29 cellular contexts compared by ENCODE assay signal in the genomic region with DNA sequence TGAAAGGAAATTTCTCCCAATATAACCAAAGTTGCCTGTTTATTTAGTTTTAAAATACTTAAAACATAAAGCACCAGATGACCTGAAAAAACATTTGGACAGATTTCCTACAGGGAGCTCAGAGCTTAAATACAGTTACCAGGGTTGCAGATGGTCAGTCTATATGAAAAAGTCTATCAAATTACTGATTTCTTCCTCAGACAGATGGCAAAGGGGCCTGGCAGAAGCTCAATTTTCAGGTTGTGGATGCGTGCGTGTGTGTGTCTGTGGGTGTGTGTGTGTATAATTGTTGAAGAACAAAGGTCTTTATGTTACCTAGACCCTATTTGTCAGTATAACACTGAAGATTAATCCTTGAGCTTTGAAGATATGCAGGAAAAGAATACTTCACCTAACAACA.
DNase-seq lines count a peak whose midpoint lies in the region; ATAC-seq and TF ChIP-seq lines count a peak whose summit lies in the region.
"Had no signal": no experiment of that assay in that cellular context is flagged by ENCODE, and none has a peak within 500 bp of the region (broad histone marks: within the 10 kb centered on the region; RNA-seq: fewer than 3 reads in every experiment).

No MANE protein-coding gene starts in this region.

- no peak for TF ChIP-seq CTCF in GM10266 (IDR thresholded peaks at IDR 0.05; ENCODE audit: control insufficient read depth, insufficient read depth, low read depth, missing control alignments)
- TF ChIP-seq CTCF in heart right ventricle (IDR thresholded peaks at IDR 0.05) = no peak

- intact Hi-C loops in heart right ventricle (cut with DNase I) = no loop called here

- no peaks in the 10 kb centered on the region for H3K36me3 ChIP-seq in heart right ventricle
- H3K36me3 ChIP-seq: esophagus squamous epithelium, left ventricle myocardium inferior, sigmoid colon had no signal

- no peak overlapping the region for H3K27ac ChIP-seq in heart right ventricle
- H3K27ac ChIP-seq: esophagus squamous epithelium, left ventricle myocardium inferior, RWPE1 had no signal

- no peak overlapping the region for H3K4me3 ChIP-seq in heart right ventricle
- H3K4me3 ChIP-seq: esophagus squamous epithelium, left ventricle myocardium inferior, sigmoid colon had no signal

- no peaks in the 10 kb centered on the region for H3K4me1 ChIP-seq in heart right ventricle
- H3K4me1 ChIP-seq: esophagus squamous epithelium, left ventricle myocardium inferior had no signal

- no peaks in the 10 kb centered on the region for H3K27me3 ChIP-seq in heart right ventricle
- H3K27me3 ChIP-seq: esophagus squamous epithelium, sigmoid colon had no signal

- 88 to 99% methylated on average over 2 of the region's 2 CpGs for WGBS in heart right ventricle, 2 donors

- no peak for ATAC-seq in left lobe of liver
- ATAC-seq in heart right ventricle = no peak
- ATAC-seq: activated CD4-positive, alpha-beta T cell treated with anti-CD3 and anti-CD28 coated beads for 36 hours; activated CD8-positive, alpha-beta T cell treated with anti-CD3 and anti-CD28 coated beads, Interleukin-2, amount 10 ng/mL, durations not matched to agents 7 days and 5 days had no signal

- peak; percentile 85 for DNase-seq in DMS 273 (lab: John Stamatoyannopoulos, UW; ENCODE audit: unreplicated experiment)
- peak; percentile 23 to 58 for DNase-seq in NCI-H2081 (lab: John Stamatoyannopoulos, UW)
- peak; percentile 73 for DNase-seq in NCI-H748 (lab: John Stamatoyannopoulos, UW; ENCODE audit: unreplicated experiment)
- peak; percentile 10 for DNase-seq in fibroblast of peridontal ligament (ENCODE audit: extremely low read depth)
- DNase-seq in NOMO-1 treated with dmso at 0.1 percent for 144 hours (lab: John Stamatoyannopoulos, UW; ENCODE audit: unreplicated experiment) = no peak
- no peak for DNase-seq in left lobe of liver (ENCODE audit: low spot score)
- no peak for DNase-seq in GM10266 (ENCODE audit: extremely low spot score)
- DNase-seq in heart right ventricle = no peak
- DNase-seq: 8988T; activated CD4-positive, alpha-beta T cell treated with anti-CD3 and anti-CD28 coated beads for 36 hours; activated CD8-positive, alpha-beta T cell treated with anti-CD3 and anti-CD28 coated beads, Interleukin-2, amount 10 ng/mL, durations not matched to agents 7 days and 5 days; activated effector memory CD4-positive, alpha-beta T cell treated with anti-CD3 and anti-CD28 coated beads, Interleukin-2, amount 50 U/mL, for 16 hours; activated naive CD8-positive, alpha-beta T cell treated with anti-CD3 and anti-CD28 coated beads for 36 hours; Calu3; central memory CD4-positive, alpha-beta T cell; dermis blood vessel endothelial cell; EL; esophagus squamous epithelium; hippocampal formation; left ventricle myocardium inferior; mesendoderm; NCI-H1048; NCI-H2107; NCI-H526; sigmoid colon; stimulated activated CD4-positive, alpha-beta T cell treated with anti-CD3 and anti-CD28 coated beads, Interleukin-15, amount 100 ng/mL, for 24 hours; stimulated activated naive CD4-positive, alpha-beta T cell treated with Interleukin-2 at 50 U/mL for 16 hours; T-helper 2 cell had no signal

- no peaks in the 10 kb centered on the region for H3K9me3 ChIP-seq in heart right ventricle
- H3K9me3 ChIP-seq: esophagus squamous epithelium, left ventricle myocardium inferior, sigmoid colon had no signal

Comparison
In these comparisons a context has a peak if more than half of its experiments do, and no peak if none do; other contexts are left out.
1. DNase-seq: peak in DMS 273 (single experiment), NCI-H2081 (2 of 2), NCI-H748 (single experiment) and fibroblast of peridontal ligament (single experiment); none in NOMO-1 treated with dmso at 0.1 percent for 144 hours (single experiment), left lobe of liver (single experiment), GM10266 (single experiment) and heart right ventricle (0 of 2).